Comparison of ENCODE assay signal across 1 cellular context in genomic region chr2:96161785-96162367, GRCh38.
TF ChIP-seq lines count a peak whose summit lies in the region.

No MANE protein-coding gene starts in this region.

TF ChIP-seq in GM23338, 12 proteins besides CTCF, POLR2A, EP300 and RAD21:
- TF ChIP-seq CREB1 (CRISPR knock-in tag; IDR thresholded peaks at IDR 0.05; ENCODE audit: low read depth) (no peak), STAT1 (IDR thresholded peaks at IDR 0.05; ENCODE audit: unreplicated experiment) (no peak), ZNF462 (CRISPR knock-in tag; IDR thresholded peaks at IDR 0.05) (no peak), NANOG (IDR thresholded peaks at IDR 0.05; ENCODE audit: borderline replicate concordance) (no peak), EZH2phosphoT487 (IDR thresholded peaks at IDR 0.05; ENCODE audit: unreplicated experiment) (no peak), JUNB (IDR thresholded peaks at IDR 0.05; ENCODE audit: unreplicated experiment) (no peak), ZNF114 (CRISPR knock-in tag; IDR thresholded peaks at IDR 0.05) (no peak), ZNF331 (CRISPR knock-in tag; IDR thresholded peaks at IDR 0.05; ENCODE audit: low read depth) (no peak), EZH2 (IDR thresholded peaks at IDR 0.05; ENCODE audit: low read depth, unreplicated experiment) (no peak), POLR2AphosphoS5 (IDR thresholded peaks at IDR 0.05; ENCODE audit: low read depth) (no peak), REST (IDR thresholded peaks at IDR 0.05; ENCODE audit: unreplicated experiment) (no peak), ETS1 (IDR thresholded peaks at IDR 0.05) (no peak)
